Comparison of ENCODE assay signal across 8 cellular contexts in the genomic region with DNA sequence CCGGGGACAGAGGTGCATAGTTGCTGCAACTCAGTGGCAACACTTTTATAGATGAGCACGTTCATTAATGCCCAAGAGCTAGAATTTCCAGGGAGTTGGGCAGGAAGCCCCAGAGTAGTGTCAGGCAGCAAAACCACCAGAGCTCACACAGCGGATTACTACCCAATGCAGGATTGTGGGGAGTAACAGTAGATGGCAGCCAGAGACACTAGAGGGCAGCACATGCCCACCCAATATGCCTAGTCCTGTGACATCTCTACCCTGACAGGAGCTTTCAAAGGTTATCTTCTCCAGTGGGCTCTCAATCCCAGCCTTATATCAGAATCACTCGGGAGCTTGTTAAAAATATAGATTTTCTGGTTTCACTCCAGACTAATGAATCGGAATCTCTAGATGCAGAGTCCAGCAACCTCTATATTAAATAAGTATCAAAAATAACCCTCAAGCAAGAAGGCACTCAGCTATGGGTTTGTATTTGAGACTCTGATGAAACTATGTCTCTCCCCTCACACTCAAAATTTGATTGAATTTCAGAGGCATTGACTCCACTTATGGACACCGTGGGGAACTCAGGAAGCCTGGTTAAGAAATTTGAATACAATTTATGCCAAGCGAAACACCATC. TPM values are rescaled to one million over a fixed set of nuclear protein-coding genes. Genes with fewer than 3 reads are reported as not detected.
DNase-seq lines count a peak whose midpoint lies in the region; ATAC-seq, FAIRE-seq and TF ChIP-seq lines count a peak whose summit lies in the region.

No MANE protein-coding gene starts in this region.

- intact Hi-C loops in activated CD4-positive, alpha-beta T cell treated with anti-CD3 and anti-CD28 coated beads for 36 hours (cut with DNase I, micrococcal nuclease) = loop anchor here (1.0 to 5.0 kb wide), 8 partner anchors 29 to 655 kb away; a partner anchor contains a TSS

- peaks cover 30% of the 10 kb centered on the region for H3K27me3 Mint-ChIP-seq in activated CD4-positive, alpha-beta T cell treated with anti-CD3 and anti-CD28 coated beads for 36 hours

- peak; percentile 91 for TF ChIP-seq CTCF in choroid plexus epithelial cell (conservative IDR thresholded peaks at IDR 0.05; ENCODE audit: low read depth, low read length)

- no peak overlapping the region for H3K27ac Mint-ChIP-seq in activated CD4-positive, alpha-beta T cell treated with anti-CD3 and anti-CD28 coated beads for 36 hours

- POLR2A ChIA-PET in activated CD4-positive, alpha-beta T cell treated with anti-CD3 and anti-CD28 coated beads for 36 hours (lab: Charles Lee) = interaction anchor here (0.7 to 1.0 kb wide), 2 partner anchors 152 to 195 kb away, joined by 3 to 4 read pairs; no protein-coding TSS in a partner anchor

- ATAC-seq in HG03342 (IDR thresholded peaks at IDR 0.05; ENCODE audit: unreplicated experiment) (peak; percentile 77), left lobe of liver (peak; percentile 100)
- peak; percentile 100 for ATAC-seq in activated CD4-positive, alpha-beta T cell treated with anti-CD3 and anti-CD28 coated beads for 36 hours

- FAIRE-seq in A204.1 (lab: Jason Lieb, UNC) = peak; percentile 70
- peak; percentile 96 for FAIRE-seq in GM18507 (lab: Jason Lieb, UNC)

- H3K4me1 Mint-ChIP-seq in activated CD4-positive, alpha-beta T cell treated with anti-CD3 and anti-CD28 coated beads for 36 hours = no peaks in the 10 kb centered on the region

- peak; percentile 49 for DNase-seq in GM18507 (ENCODE audit: extremely low spot score, insufficient read length, low read depth)
- DNase-seq in NCI-H526 (lab: John Stamatoyannopoulos, UW) = peak; percentile 45 to 80
- peak; percentile 90 for DNase-seq in activated CD4-positive, alpha-beta T cell treated with anti-CD3 and anti-CD28 coated beads for 36 hours
- DNase-seq in choroid plexus epithelial cell (ENCODE audit: low read depth) = peak; percentile 82
- DNase-seq in left lobe of liver (ENCODE audit: low spot score) = peak; percentile 79
- peak; percentile 73 to 74 for DNase-seq in stimulated activated CD4-positive, alpha-beta T cell treated with anti-CD3 and anti-CD28 coated beads, Interleukin-4, amount 100 ng/mL, for 4 hours

- no peaks in the 10 kb centered on the region for H3K36me3 Mint-ChIP-seq in activated CD4-positive, alpha-beta T cell treated with anti-CD3 and anti-CD28 coated beads for 36 hours (ENCODE audit: low read depth)

- no peak overlapping the region for H3K4me3 ChIP-seq in choroid plexus epithelial cell (ENCODE audit: low read depth, low read length)

- H3K4me3 Mint-ChIP-seq in activated CD4-positive, alpha-beta T cell treated with anti-CD3 and anti-CD28 coated beads for 36 hours = no peak overlapping the region

- no peaks in the 10 kb centered on the region for H3K9me3 Mint-ChIP-seq in activated CD4-positive, alpha-beta T cell treated with anti-CD3 and anti-CD28 coated beads for 36 hours (ENCODE audit: low read depth)

- CTCF ChIA-PET in activated CD4-positive, alpha-beta T cell treated with anti-CD3 and anti-CD28 coated beads for 36 hours (lab: Charles Lee) = interaction anchor here (0.5 to 3.9 kb wide), 69 partner anchors 8 to 700 kb away, joined by 3 to 67 read pairs (median 4); a partner anchor contains a TSS

RNA-seq across cellular contexts. Expression of a gene that starts 58.4 kb away (rescaled TPM):
- under 1 TPM; 0.09 to 0.18 TPM for total RNA-seq in activated CD4-positive, alpha-beta T cell treated with anti-CD3 and anti-CD28 coated beads for 36 hours
- not detected for total RNA-seq in left lobe of liver
